In the genomic region with DNA sequence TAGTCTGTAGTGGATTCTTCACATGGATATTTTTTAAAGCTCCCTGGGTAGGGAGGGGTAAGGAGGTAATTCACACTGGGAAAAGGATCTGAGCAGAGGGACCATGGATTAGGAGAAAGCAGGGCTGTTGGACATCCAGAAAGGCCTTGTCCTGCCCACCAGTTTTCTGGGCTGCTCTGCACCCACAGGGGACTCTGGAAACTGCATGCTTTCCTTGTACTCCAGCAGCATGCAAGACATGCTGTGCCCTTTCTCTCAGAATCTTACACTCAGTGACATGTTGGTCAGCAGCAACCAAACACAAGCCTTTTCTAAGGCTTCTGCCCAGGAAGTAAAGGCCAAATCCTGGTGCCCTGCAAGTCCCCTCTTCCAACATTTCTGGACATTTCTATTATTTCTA, we compare ENCODE assay signal across 10 cellular contexts. TPM values are rescaled to one million over a fixed set of nuclear protein-coding genes. Genes with fewer than 3 reads are reported as not detected.
DNase-seq lines count a peak whose midpoint lies in the region; ATAC-seq and TF ChIP-seq lines count a peak whose summit lies in the region.
"Had no signal": no experiment of that assay in that cellular context is flagged by ENCODE, and none has a peak within 500 bp of the region (broad histone marks: within the 10 kb centered on the region; RNA-seq: fewer than 3 reads in every experiment).

No MANE protein-coding gene starts in this region.

- H3K9me3 Mint-ChIP-seq in HFFc6, result peaks cover 6% of the 10 kb centered on the region

- H3K27ac Mint-ChIP-seq in HFFc6, result peak overlapping the region; percentile 92

- POLR2A ChIA-PET in BJ (lab: Charles Lee), result no interaction called here

- H3K27me3 Mint-ChIP-seq in HFFc6 (ENCODE audit: insufficient read depth), result peaks cover 11% of the 10 kb centered on the region

- TF ChIP-seq CTCF in BJ (IDR thresholded peaks at IDR 0.05; ENCODE audit: insufficient read depth, low read depth, low read length) (peak; percentile 58), HFFc6 (IDR thresholded peaks at IDR 0.05) (peak; percentile 61)

- H3K4me3 Mint-ChIP-seq in HFFc6, result no peak overlapping the region

- peaks cover 17% of the 10 kb centered on the region for H3K36me3 Mint-ChIP-seq in HFFc6 (ENCODE audit: low read depth)

- DNase-seq in BJ (ENCODE audit: low read depth), result no peak
- DNase-seq in HFFc6, result peak; percentile 70
- peak; percentile 37 for DNase-seq in dermis blood vessel endothelial cell
- DNase-seq in myocyte (ENCODE audit: low read depth), result peak; percentile 53
- DNase-seq in activated gamma-delta T cell treated with Interleukin-2 at 50 U/mL for 16 hours, result no peak
- DNase-seq in NCI-H2107 (lab: John Stamatoyannopoulos, UW), result no peak
- no peak for DNase-seq in stimulated activated naive CD8-positive, alpha-beta T cell treated with anti-CD3 and anti-CD28 coated beads, Interleukin-15, Interleukin-2, amounts not matched to agents 100 U/mL and 50 U/mL, for 24 hours
- no peak for DNase-seq in DMS79 (lab: John Stamatoyannopoulos, UW)
- DNase-seq: activated CD4-positive, CD25-positive, alpha-beta regulatory T cell treated with anti-CD3 and anti-CD28 coated beads, Interleukin-2, amount 50 U/mL, for 72 hours; stimulated activated CD8-positive, alpha-beta memory T cell treated with anti-CD3 and anti-CD28 coated beads, Interleukin-4, amount 100 ng/mL, for 48 hours had no signal

- no peak overlapping the region for H3K4me3 ChIP-seq in BJ (ENCODE audit: low read depth, low read length)

- no peaks in the 10 kb centered on the region for H3K36me3 ChIP-seq in BJ (ENCODE audit: control insufficient read depth, insufficient read depth, low read length)

- H3K4me1 Mint-ChIP-seq in HFFc6 (ENCODE audit: low read depth), result peaks cover 23% of the 10 kb centered on the region

- no peak for ATAC-seq in stimulated activated naive CD8-positive, alpha-beta T cell treated with anti-CD3 and anti-CD28 coated beads, Interleukin-15, Interleukin-2, amounts not matched to agents 100 U/mL and 50 U/mL, for 24 hours

- CTCF ChIA-PET in BJ (lab: Yijun Ruan, JAX), result interaction anchor here (0.6 kb wide), 2 partner anchors 8 to 78 kb away, joined by 3 read pairs; no protein-coding TSS in a partner anchor

- H3K27me3 ChIP-seq in BJ (ENCODE audit: control insufficient read depth, insufficient read depth, low read length), result no peaks in the 10 kb centered on the region

RNA-seq across cellular contexts. Expression of gene FBN1, which starts 2.5 kb away (rescaled TPM):
- 565 and 572 TPM in 2 replicates for polyA plus RNA-seq in BJ (2011; rRNA removed)
- 644 and 710 TPM in 2 replicates for polyA minus RNA-seq in BJ (2011; rRNA and poly(A)+ RNA removed)
- total RNA-seq in HFFc6 (2021; fragmentation: NEBNext Ultra II Directional; extraction: Animal tissue kit (Norgen Biotek cat#: 25700)), result 100 to 1,000 TPM; 584 to 754 (median 609) TPM
- total RNA-seq in dermis blood vessel endothelial cell (122 and 163 TPM in 2 replicates), myocyte (67.1 and 81.2 TPM in 2 replicates)
- 506 TPM for polyA plus RNA-seq in myocyte (2012)

Comparison
In these comparisons a context has a peak if more than half of its experiments do, and no peak if none do; other contexts are left out.
1. DNase-seq: peak in HFFc6 (single experiment), dermis blood vessel endothelial cell (single experiment) and myocyte (single experiment); none in BJ (single experiment), activated gamma-delta T cell treated with Interleukin-2 at 50 U/mL for 16 hours (single experiment), NCI-H2107 (single experiment), stimulated activated naive CD8-positive, alpha-beta T cell treated with anti-CD3 and anti-CD28 coated beads, Interleukin-15, Interleukin-2, amounts not matched to agents 100 U/mL and 50 U/mL, for 24 hours (single experiment) and DMS79 (single experiment).